ENCODE assay signal across 8 cellular contexts in genomic region chr6:41371461-41371991, GRCh38. TPM values are rescaled to one million over a fixed set of nuclear protein-coding genes. Genes with fewer than 3 reads are reported as not detected.
DNase-seq lines count a peak whose midpoint lies in the region; ATAC-seq and TF ChIP-seq lines count a peak whose summit lies in the region.

No MANE protein-coding gene starts in this region.

- peak in 5 of 12 donors; percentile 20 to 40 (median 34) for TF ChIP-seq CTCF in heart left ventricle (IDR thresholded peaks at IDR 0.05)

- intact Hi-C loops in activated T-helper 1 cell treated with anti-CD3 and anti-CD28 coated beads, Interleukin-12 subunit alpha, Interleukin-12 subunit beta, Interleukin-2, Interleukin-4 antibody, amounts not matched to agents 30 ng/mL and 10 ng/mL and 1 ng/mL, durations not matched to agents 14 hours and 24 hours and 36 hours (cut with micrococcal nuclease), result loop anchor here (2.0 kb wide), 1 partner anchor 133 kb away; no protein-coding TSS in a partner anchor
- intact Hi-C loops in heart left ventricle (cut with DNase I), result loop anchor here in 4 of 10 donors (2.0 to 10.0 kb wide), 5 partner anchors 41 to 311 kb away; no protein-coding TSS in a partner anchor

- H3K27ac Mint-ChIP-seq in activated naive CD4-positive, alpha-beta T cell treated with anti-CD3 and anti-CD28 coated beads, Interleukin-2, amount 10 ng/mL, durations not matched to agents 7 days and 5 days, result no peak overlapping the region
- peak overlapping the region; percentile 25 for H3K27ac Mint-ChIP-seq in activated T-helper 1 cell treated with anti-CD3 and anti-CD28 coated beads, Interleukin-12 subunit alpha, Interleukin-12 subunit beta, Interleukin-2, Interleukin-4 antibody, amounts not matched to agents 30 ng/mL and 10 ng/mL and 1 ng/mL, durations not matched to agents 14 hours and 24 hours and 36 hours

- no peak for DNase-seq in activated naive CD4-positive, alpha-beta T cell treated with anti-CD3 and anti-CD28 coated beads, Interleukin-2, amount 10 ng/mL, durations not matched to agents 7 days and 5 days
- no peak for DNase-seq in activated naive CD4-positive, alpha-beta T cell treated with Interleukin-2 at 50 U/mL for 16 hours
- DNase-seq in activated T-helper 1 cell treated with anti-CD3 and anti-CD28 coated beads, Interleukin-12 subunit alpha, Interleukin-12 subunit beta, Interleukin-2, Interleukin-4 antibody, amounts not matched to agents 30 ng/mL and 10 ng/mL and 1 ng/mL, durations not matched to agents 14 hours and 24 hours and 36 hours (ENCODE audit: low spot score), result no peak
- DNase-seq in heart left ventricle, result peak; percentile 37 to 73 (median 42)
- DNase-seq in renal cortical epithelial cell (ENCODE audit: low read depth), result peak; percentile 5
- no peak for DNase-seq in activated effector memory CD4-positive, alpha-beta T cell treated with anti-CD3 and anti-CD28 coated beads, Interleukin-2, amount 50 U/mL, for 16 hours

- no peaks in the 10 kb centered on the region for H3K9me3 Mint-ChIP-seq in activated naive CD4-positive, alpha-beta T cell treated with anti-CD3 and anti-CD28 coated beads, Interleukin-2, amount 10 ng/mL, durations not matched to agents 7 days and 5 days
- H3K9me3 Mint-ChIP-seq in activated T-helper 1 cell treated with anti-CD3 and anti-CD28 coated beads, Interleukin-12 subunit alpha, Interleukin-12 subunit beta, Interleukin-2, Interleukin-4 antibody, amounts not matched to agents 30 ng/mL and 10 ng/mL and 1 ng/mL, durations not matched to agents 14 hours and 24 hours and 36 hours, result no peaks in the 10 kb centered on the region

- no peaks in the 10 kb centered on the region for H3K36me3 Mint-ChIP-seq in activated naive CD4-positive, alpha-beta T cell treated with anti-CD3 and anti-CD28 coated beads, Interleukin-2, amount 10 ng/mL, durations not matched to agents 7 days and 5 days
- H3K36me3 Mint-ChIP-seq in activated T-helper 1 cell treated with anti-CD3 and anti-CD28 coated beads, Interleukin-12 subunit alpha, Interleukin-12 subunit beta, Interleukin-2, Interleukin-4 antibody, amounts not matched to agents 30 ng/mL and 10 ng/mL and 1 ng/mL, durations not matched to agents 14 hours and 24 hours and 36 hours (ENCODE audit: low read depth), result peaks cover 2% of the 10 kb centered on the region

- CTCF ChIA-PET in activated naive CD4-positive, alpha-beta T cell treated with anti-CD3 and anti-CD28 coated beads, Interleukin-2, amount 10 ng/mL, durations not matched to agents 7 days and 5 days (lab: Charles Lee), result interaction anchor here (0.7 to 6.8 kb wide), 6 partner anchors 22 to 415 kb away, joined by 3 to 95 read pairs (median 5); no protein-coding TSS in a partner anchor

- ATAC-seq in heart left ventricle (peak; percentile 67 to 76 (median 74)), GM21723 (IDR thresholded peaks at IDR 0.05; ENCODE audit: unreplicated experiment) (no peak), HG02763 (IDR thresholded peaks at IDR 0.05; ENCODE audit: unreplicated experiment) (no peak)

- no peak for TF ChIP-seq POLR2A in heart left ventricle (IDR thresholded peaks at IDR 0.05)

- no peaks in the 10 kb centered on the region for H3K36me3 ChIP-seq in heart left ventricle

- H3K9me3 ChIP-seq in heart left ventricle, result no peaks in the 10 kb centered on the region

- H3K4me1 Mint-ChIP-seq in activated naive CD4-positive, alpha-beta T cell treated with anti-CD3 and anti-CD28 coated beads, Interleukin-2, amount 10 ng/mL, durations not matched to agents 7 days and 5 days, result peaks cover 36% of the 10 kb centered on the region
- H3K4me1 Mint-ChIP-seq in activated T-helper 1 cell treated with anti-CD3 and anti-CD28 coated beads, Interleukin-12 subunit alpha, Interleukin-12 subunit beta, Interleukin-2, Interleukin-4 antibody, amounts not matched to agents 30 ng/mL and 10 ng/mL and 1 ng/mL, durations not matched to agents 14 hours and 24 hours and 36 hours (ENCODE audit: low read depth), result peaks cover 24% of the 10 kb centered on the region

- H3K27me3 ChIP-seq in heart left ventricle, result peaks cover 23 to 87% (median 51%) of the 10 kb centered on the region in 9 donors

- 3 to 6% (median 5%) methylated on average over 20 to 39 of the region's 39 CpGs for WGBS in heart left ventricle, 4 donors

- peak overlapping the region in 8 of 12 donors; percentile 34 to 66 (median 50) for H3K27ac ChIP-seq in heart left ventricle

- H3K27me3 Mint-ChIP-seq in activated naive CD4-positive, alpha-beta T cell treated with anti-CD3 and anti-CD28 coated beads, Interleukin-2, amount 10 ng/mL, durations not matched to agents 7 days and 5 days, result peaks cover 100% of the 10 kb centered on the region
- H3K27me3 Mint-ChIP-seq in activated T-helper 1 cell treated with anti-CD3 and anti-CD28 coated beads, Interleukin-12 subunit alpha, Interleukin-12 subunit beta, Interleukin-2, Interleukin-4 antibody, amounts not matched to agents 30 ng/mL and 10 ng/mL and 1 ng/mL, durations not matched to agents 14 hours and 24 hours and 36 hours (ENCODE audit: insufficient read depth), result peaks cover 77% of the 10 kb centered on the region

- H3K4me3 Mint-ChIP-seq in activated naive CD4-positive, alpha-beta T cell treated with anti-CD3 and anti-CD28 coated beads, Interleukin-2, amount 10 ng/mL, durations not matched to agents 7 days and 5 days, result peak overlapping the region; percentile 54
- H3K4me3 Mint-ChIP-seq in activated T-helper 1 cell treated with anti-CD3 and anti-CD28 coated beads, Interleukin-12 subunit alpha, Interleukin-12 subunit beta, Interleukin-2, Interleukin-4 antibody, amounts not matched to agents 30 ng/mL and 10 ng/mL and 1 ng/mL, durations not matched to agents 14 hours and 24 hours and 36 hours, result peak overlapping the region; percentile 57

- H3K4me1 ChIP-seq in heart left ventricle, result peaks cover 0 to 53% (median 30%) of the 10 kb centered on the region in 12 donors

- H3K4me3 ChIP-seq in heart left ventricle, result peak overlapping the region in 11 of 12 donors; percentile 0 to 55 (median 42)

RNA-seq across cellular contexts. Expression of gene NCR2, which starts 36.1 kb away (rescaled TPM):
- total RNA-seq in activated T-helper 1 cell treated with anti-CD3 and anti-CD28 coated beads, Interleukin-12 subunit alpha, Interleukin-12 subunit beta, Interleukin-2, Interleukin-4 antibody, amounts not matched to agents 30 ng/mL and 10 ng/mL and 1 ng/mL, durations not matched to agents 14 hours and 24 hours and 36 hours, result not detected in 2 replicates
- not detected for total RNA-seq in heart left ventricle
- not detected for polyA plus RNA-seq in heart left ventricle
- not detected in 2 replicates for total RNA-seq in renal cortical epithelial cell

Comparison
In these comparisons a context has a peak if more than half of its experiments do, and no peak if none do; other contexts are left out.
1. DNase-seq: peak in heart left ventricle (5 of 5) and renal cortical epithelial cell (single experiment); none in activated naive CD4-positive, alpha-beta T cell treated with anti-CD3 and anti-CD28 coated beads, Interleukin-2, amount 10 ng/mL, durations not matched to agents 7 days and 5 days (single experiment), activated naive CD4-positive, alpha-beta T cell treated with Interleukin-2 at 50 U/mL for 16 hours (single experiment), activated T-helper 1 cell treated with anti-CD3 and anti-CD28 coated beads, Interleukin-12 subunit alpha, Interleukin-12 subunit beta, Interleukin-2, Interleukin-4 antibody, amounts not matched to agents 30 ng/mL and 10 ng/mL and 1 ng/mL, durations not matched to agents 14 hours and 24 hours and 36 hours (single experiment) and activated effector memory CD4-positive, alpha-beta T cell treated with anti-CD3 and anti-CD28 coated beads, Interleukin-2, amount 50 U/mL, for 16 hours (single experiment).
2. ATAC-seq: peak in heart left ventricle (4 of 4); none in GM21723 (single experiment) and HG02763 (single experiment).